In the genomic region with DNA sequence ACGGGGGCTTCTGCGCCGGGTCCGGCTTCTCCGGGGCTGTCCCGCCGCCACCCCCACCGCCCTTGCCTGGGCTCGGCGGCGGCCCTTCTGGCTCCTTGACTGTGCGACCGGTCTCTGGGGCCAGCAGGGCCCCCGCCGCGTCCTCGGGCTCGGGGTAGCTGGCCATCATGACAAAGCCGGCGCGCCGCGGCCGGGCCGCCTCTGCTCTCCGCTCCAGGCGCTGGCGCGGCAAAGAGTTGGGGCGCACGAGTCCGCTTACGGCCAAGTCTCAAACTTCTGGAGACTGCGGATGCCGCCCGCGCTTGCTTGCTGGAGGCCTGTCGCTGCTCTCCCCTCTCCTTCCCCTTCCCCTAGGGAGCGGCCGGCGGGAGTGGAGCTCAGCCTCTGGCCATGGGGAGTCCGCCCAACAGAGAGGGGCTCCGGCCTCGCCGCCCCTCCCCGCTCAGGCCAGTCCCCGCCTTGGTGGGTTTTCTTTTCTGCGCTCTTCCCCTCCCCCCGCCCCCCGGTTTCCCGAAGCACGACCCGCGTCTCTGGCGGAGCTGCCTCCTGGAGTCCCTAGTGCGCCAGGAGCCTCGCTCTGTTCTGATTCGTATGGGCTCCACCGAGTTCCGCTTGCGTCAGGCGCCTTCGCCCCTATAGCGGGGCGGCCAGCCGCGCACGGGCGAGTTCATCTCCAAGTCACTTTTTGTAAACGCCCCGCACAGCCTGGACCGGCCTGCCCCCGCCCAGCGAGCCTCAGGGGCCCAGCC, we compare ENCODE assay signal across 1 cellular context.
A peak's percentile ranks its signal among the peaks of the same experiment; 100 is the strongest.
TF ChIP-seq lines count a peak whose summit lies in the region.

TSS of gene FOXL2 (minus strand) at position 584 of the 749 bp plus-strand sequence. CDS start at position 169, 415 bp downstream.
TSS of gene FOXL2NB (plus strand) at position 664 of the 749 bp plus-strand sequence. CDS start 148 bp downstream, outside the sequence.

TF ChIP-seq in GM12878, 131 proteins besides CTCF, POLR2A, EP300 and RAD21:
- no peak for TF ChIP-seq ETV6 (conservative IDR thresholded peaks at IDR 0.05 in 1 of 2, IDR thresholded peaks at IDR 0.05 in 1 of 2; ENCODE audit: borderline replicate concordance in 1 of 2, low read depth in 1 of 2)
- peak; percentile 76 for TF ChIP-seq SUZ12 (IDR thresholded peaks at IDR 0.05; ENCODE audit: unreplicated experiment)
TF ChIP-seq in GM12878: peak in this region for 1.
